In the genomic region with DNA sequence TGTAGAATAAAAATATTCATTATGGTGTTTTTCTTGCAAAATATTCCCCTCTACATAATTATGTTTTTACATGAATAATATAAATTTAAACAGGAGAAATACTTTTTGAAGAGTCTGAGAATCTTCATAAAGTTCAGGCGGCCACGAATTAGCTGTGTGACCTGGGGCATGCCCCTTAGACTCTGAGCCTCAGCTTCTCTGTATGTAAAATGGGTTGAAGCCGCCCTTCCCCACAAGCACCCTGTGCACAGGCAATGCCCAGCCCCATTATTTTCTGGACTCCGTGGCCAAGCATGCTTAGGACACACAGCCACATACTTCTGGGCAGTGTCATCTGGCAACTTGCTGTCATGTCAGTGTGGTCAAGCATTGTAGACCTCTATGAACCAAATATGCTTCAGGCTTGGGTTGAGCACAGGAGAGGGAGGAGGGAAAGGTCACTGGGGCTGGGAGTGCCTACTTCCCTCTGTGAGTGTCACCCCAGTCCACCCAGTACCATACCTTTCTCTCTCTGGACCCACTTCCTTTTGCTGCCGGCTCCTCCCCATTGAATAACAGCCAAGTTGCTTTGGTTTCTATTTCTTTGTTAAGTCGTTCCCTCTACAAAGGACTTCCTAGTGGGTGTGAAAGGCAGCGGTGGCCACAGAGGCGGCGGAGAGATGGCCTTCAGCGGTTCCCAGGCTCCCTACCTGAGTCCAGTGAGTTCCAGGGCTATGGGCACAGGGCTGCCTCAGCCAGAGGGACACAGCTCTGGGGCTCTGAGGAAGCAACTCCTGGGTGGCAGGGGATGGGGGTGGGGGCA, we compare ENCODE assay signal across 8 cellular contexts. TPM values are rescaled to one million over a fixed set of nuclear protein-coding genes. Genes with fewer than 3 reads are reported as not detected.
DNase-seq lines count a peak whose midpoint lies in the region; ATAC-seq and TF ChIP-seq lines count a peak whose summit lies in the region.

A gene (plus strand): TSS at position 582 of the 802 bp plus-strand sequence. CDS start 78 bp downstream, at position 660.

- peak; percentile 43 for ATAC-seq in GM19468 (IDR thresholded peaks at IDR 0.05; ENCODE audit: extremely low read depth, unreplicated experiment)
- ATAC-seq in stimulated activated memory B cell treated with anti-CD40 and anti-IgM and Interleukin-4, amounts not matched to agents 10 μg/mL and 1 μg/mL and 100 μg/mL, for 72 hours, result peak; percentile 81

- intact Hi-C loops in left ventricle myocardium inferior (cut with micrococcal nuclease), result no loop called here

- H3K9me3 ChIP-seq in left ventricle myocardium inferior (replicated peaks), result no peaks in the 10 kb centered on the region

- DNase-seq in DMS153 treated with DMSO at 0.1 percent for 48 hours (lab: John Stamatoyannopoulos, UW; ENCODE audit: unreplicated experiment) (peak; percentile 14), Kasumi-1 (lab: John Stamatoyannopoulos, UW) (peak; percentile 73 to 79), left ventricle myocardium inferior (no peak), DMS79 (lab: John Stamatoyannopoulos, UW) (no peak), HuH-7 (ENCODE audit: low spot score) (no peak)
- peak; percentile 72 for DNase-seq in activated effector memory CD4-positive, alpha-beta T cell treated with anti-CD3 and anti-CD28 coated beads, Interleukin-2, amount 50 U/mL, for 16 hours

- no peaks in the 10 kb centered on the region for H3K27me3 ChIP-seq in left ventricle myocardium inferior (ENCODE audit: low read depth)

- peak within 1 kb of the TSS; percentile 85 for H3K4me3 Mint-ChIP-seq in stimulated activated memory B cell treated with anti-CD40 and anti-IgM and Interleukin-4, amounts not matched to agents 10 μg/mL and 1 μg/mL and 100 μg/mL, for 72 hours

- H3K4me1 ChIP-seq in left ventricle myocardium inferior, result peaks cover 50% of the 10 kb centered on the region

- TF ChIP-seq CTCF in left ventricle myocardium inferior (IDR thresholded peaks at IDR 0.05; ENCODE audit: borderline replicate concordance), result no peak

- H3K9me3 Mint-ChIP-seq in stimulated activated memory B cell treated with anti-CD40 and anti-IgM and Interleukin-4, amounts not matched to agents 10 μg/mL and 1 μg/mL and 100 μg/mL, for 72 hours, result peaks cover 3% of the 10 kb centered on the region

- H3K27me3 Mint-ChIP-seq in stimulated activated memory B cell treated with anti-CD40 and anti-IgM and Interleukin-4, amounts not matched to agents 10 μg/mL and 1 μg/mL and 100 μg/mL, for 72 hours, result no peaks in the 10 kb centered on the region

- peak within 1 kb of the TSS; percentile 62 for H3K4me3 ChIP-seq in left ventricle myocardium inferior

- H3K4me1 Mint-ChIP-seq in stimulated activated memory B cell treated with anti-CD40 and anti-IgM and Interleukin-4, amounts not matched to agents 10 μg/mL and 1 μg/mL and 100 μg/mL, for 72 hours, result peaks cover 43% of the 10 kb centered on the region

- peak within 1 kb of the TSS; percentile 92 for H3K27ac Mint-ChIP-seq in stimulated activated memory B cell treated with anti-CD40 and anti-IgM and Interleukin-4, amounts not matched to agents 10 μg/mL and 1 μg/mL and 100 μg/mL, for 72 hours

- H3K36me3 Mint-ChIP-seq in stimulated activated memory B cell treated with anti-CD40 and anti-IgM and Interleukin-4, amounts not matched to agents 10 μg/mL and 1 μg/mL and 100 μg/mL, for 72 hours, result peaks cover 15% of the 10 kb centered on the region

- H3K36me3 ChIP-seq in left ventricle myocardium inferior, result peaks cover 4% of the 10 kb centered on the region

- peak within 1 kb of the TSS; percentile 85 for H3K27ac ChIP-seq in left ventricle myocardium inferior (replicated peaks)

RNA-seq across cellular contexts. Expression of the gene that starts here (rescaled TPM):
- total RNA-seq in left ventricle myocardium inferior, result 15.2 TPM

Comparison
In these comparisons a context has a peak if more than half of its experiments do, and no peak if none do; other contexts are left out.
1. DNase-seq: peak in DMS153 treated with DMSO at 0.1 percent for 48 hours (single experiment), Kasumi-1 (2 of 2) and activated effector memory CD4-positive, alpha-beta T cell treated with anti-CD3 and anti-CD28 coated beads, Interleukin-2, amount 50 U/mL, for 16 hours (single experiment); none in left ventricle myocardium inferior (single experiment), DMS79 (single experiment) and HuH-7 (single experiment).